8 cellular contexts compared by ENCODE assay signal in the genomic region with DNA sequence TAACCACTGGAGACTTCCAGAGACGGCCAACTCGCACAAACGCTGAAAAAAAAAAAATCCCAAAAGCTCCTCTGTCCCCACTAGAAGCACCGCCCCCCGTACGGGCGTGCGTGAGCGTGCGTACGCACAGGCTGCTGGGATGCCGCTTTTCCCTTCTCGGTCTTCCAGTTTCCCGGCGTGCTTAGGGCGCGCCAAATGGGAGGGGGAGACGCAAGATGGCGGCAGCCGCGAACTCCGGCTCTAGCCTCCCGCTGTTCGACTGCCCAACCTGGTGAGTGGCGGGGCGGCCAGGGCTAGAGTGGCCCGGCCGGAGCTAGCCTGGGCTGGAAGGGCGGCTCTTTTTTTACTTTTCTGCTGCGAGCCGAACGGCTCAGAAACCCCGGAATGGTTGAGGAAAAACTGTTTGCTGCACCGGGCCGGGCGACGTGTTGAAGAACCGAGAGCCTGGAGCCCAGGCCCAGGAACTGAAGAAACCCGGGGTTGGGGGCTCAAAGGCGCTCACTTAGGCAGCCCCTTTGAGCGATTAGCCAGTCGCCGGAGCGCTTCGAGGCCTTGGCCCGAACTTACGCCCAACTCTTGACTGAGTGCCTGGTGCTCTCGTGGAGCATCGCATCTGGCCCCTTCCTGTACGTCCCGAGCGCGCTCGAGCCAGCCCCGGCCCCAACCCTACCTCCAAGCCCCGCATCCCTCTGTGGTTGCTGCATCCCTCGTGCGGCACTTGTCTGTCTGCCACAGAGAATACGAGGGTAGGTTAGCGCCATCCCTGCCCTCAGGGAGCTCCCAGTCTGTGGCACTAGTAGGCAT. TPM values are rescaled to one million over a fixed set of nuclear protein-coding genes. Genes with fewer than 3 reads are reported as not detected.
A peak's percentile ranks its signal among the peaks of the same experiment; 100 is the strongest.
DNase-seq lines count a peak whose midpoint lies in the region; ATAC-seq and TF ChIP-seq lines count a peak whose summit lies in the region.

A gene (plus strand): TSS at position 162 of the 804 bp plus-strand sequence. CDS start 54 bp downstream, at position 216.

- 1% methylated on average over 31 to 45 of the region's 60 CpGs for WGBS in testis, 2 donors

- TF ChIP-seq CTCF in HFF-Myc (IDR thresholded peaks at IDR 0.05; ENCODE audit: low read depth, low read length, missing control alignments) (no peak), NB4 (IDR thresholded peaks at IDR 0.05; ENCODE audit: low read depth, low read length) (no peak), omental fat pad (IDR thresholded peaks at IDR 0.05) (no peak), testis (IDR thresholded peaks at IDR 0.05) (no peak)

- ATAC-seq in SK-N-SH treated with all-trans-retinoic acid at 6 μM for 48 hours = peak; percentile 100
- peak; percentile 98 for ATAC-seq in omental fat pad (ENCODE audit: low FRiP score)

- H3K4me3 ChIP-seq in HFF-Myc (replicated peaks; ENCODE audit: low read depth, low read length) (peak within 1 kb of the TSS; percentile 85), NB4 (ENCODE audit: low read depth, low read length) (peak within 1 kb of the TSS; percentile 99), testis (peak within 1 kb of the TSS; percentile 98 to 99)

- no peaks in the 10 kb centered on the region for H3K27me3 Mint-ChIP-seq in activated naive CD4-positive, alpha-beta T cell treated with anti-CD3 and anti-CD28 coated beads, Interleukin-2, amount 50 U/mL, for 24 hours

- H3K27ac ChIP-seq in testis = peak within 1 kb of the TSS; percentile 92 to 93

- DNase-seq in GM03348 (ENCODE audit: low spot score) (peak; percentile 96), HFF-Myc (ENCODE audit: extremely low read depth, low read depth) (peak; percentile 88), NB4 (ENCODE audit: low read depth) (peak; percentile 96), glomerular endothelial cell (ENCODE audit: extremely low read depth, low read depth, low spot score) (peak; percentile 71), omental fat pad (ENCODE audit: low spot score) (peak; percentile 61), testis (peak; percentile 96)

- TF ChIP-seq POLR2A in NB4 (IDR thresholded peaks at IDR 0.05; ENCODE audit: extremely low read depth, insufficient read length) (peak; percentile 95), testis (IDR thresholded peaks at IDR 0.05) (peak; percentile 29)

- H3K4me1 ChIP-seq in testis = peaks cover 7% of the 10 kb centered on the region

- H3K36me3 Mint-ChIP-seq in activated naive CD4-positive, alpha-beta T cell treated with anti-CD3 and anti-CD28 coated beads, Interleukin-2, amount 50 U/mL, for 24 hours = no peaks in the 10 kb centered on the region

- peaks cover 35% of the 10 kb centered on the region for H3K4me1 Mint-ChIP-seq in activated naive CD4-positive, alpha-beta T cell treated with anti-CD3 and anti-CD28 coated beads, Interleukin-2, amount 50 U/mL, for 24 hours

- H3K9me3 ChIP-seq in testis = no peaks in the 10 kb centered on the region

- H3K9me3 Mint-ChIP-seq in activated naive CD4-positive, alpha-beta T cell treated with anti-CD3 and anti-CD28 coated beads, Interleukin-2, amount 50 U/mL, for 24 hours = no peaks in the 10 kb centered on the region

- peak within 1 kb of the TSS; percentile 96 for H3K27ac Mint-ChIP-seq in activated naive CD4-positive, alpha-beta T cell treated with anti-CD3 and anti-CD28 coated beads, Interleukin-2, amount 50 U/mL, for 24 hours

- intact Hi-C loops in testis (cut with DNase I; ENCODE audit: low total_unique reads) = loop anchor here (10.0 kb wide), 1 partner anchor 156 kb away; a partner anchor contains a TSS

- H3K36me3 ChIP-seq in testis (ENCODE audit: low read depth, missing control alignments) = no peaks in the 10 kb centered on the region

- H3K27me3 ChIP-seq in testis = no peaks in the 10 kb centered on the region

- H3K4me3 Mint-ChIP-seq in activated naive CD4-positive, alpha-beta T cell treated with anti-CD3 and anti-CD28 coated beads, Interleukin-2, amount 50 U/mL, for 24 hours = peak within 1 kb of the TSS; percentile 95

TF ChIP-seq in SK-N-SH treated with all-trans-retinoic acid at 6 μM for 48 hours, 23 proteins besides CTCF, POLR2A, EP300 and RAD21:
- no peak for TF ChIP-seq ISL1 (CRISPR knock-in tag; IDR thresholded peaks at IDR 0.05)
- TF ChIP-seq SNAI2 (CRISPR knock-in tag; IDR thresholded peaks at IDR 0.05) = no peak
- no peak for TF ChIP-seq ZC3H10 (CRISPR knock-in tag; IDR thresholded peaks at IDR 0.05)
- TF ChIP-seq, protein P1, sequence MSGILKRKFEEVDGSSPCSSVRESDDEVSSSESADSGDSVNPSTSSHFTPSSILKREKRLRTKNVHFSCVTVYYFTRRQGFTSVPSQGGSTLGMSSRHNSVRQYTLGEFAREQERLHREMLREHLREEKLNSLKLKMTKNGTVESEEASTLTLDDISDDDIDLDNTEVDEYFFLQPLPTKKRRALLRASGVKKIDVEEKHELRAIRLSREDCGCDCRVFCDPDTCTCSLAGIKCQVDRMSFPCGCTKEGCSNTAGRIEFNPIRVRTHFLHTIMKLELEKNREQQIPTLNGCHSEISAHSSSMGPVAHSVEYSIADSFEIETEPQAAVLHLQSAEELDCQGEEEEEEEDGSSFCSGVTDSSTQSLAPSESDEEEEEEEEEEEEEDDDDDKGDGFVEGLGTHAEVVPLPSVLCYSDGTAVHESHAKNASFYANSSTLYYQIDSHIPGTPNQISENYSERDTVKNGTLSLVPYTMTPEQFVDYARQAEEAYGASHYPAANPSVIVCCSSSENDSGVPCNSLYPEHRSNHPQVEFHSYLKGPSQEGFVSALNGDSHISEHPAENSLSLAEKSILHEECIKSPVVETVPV (CRISPR knock-in tag; IDR thresholded peaks at IDR 0.05) = no peak
- no peak for TF ChIP-seq ARNTL (CRISPR knock-in tag; IDR thresholded peaks at IDR 0.05; ENCODE audit: borderline replicate concordance, low read depth)
- no peak for TF ChIP-seq ZNF8 (CRISPR knock-in tag; IDR thresholded peaks at IDR 0.05)
- no peak for TF ChIP-seq GLIS3 (CRISPR knock-in tag; IDR thresholded peaks at IDR 0.05)
- TF ChIP-seq CSDC2 (CRISPR knock-in tag; IDR thresholded peaks at IDR 0.05) = no peak

RNA-seq across cellular contexts. Expression of the gene that starts here (rescaled TPM):
- total RNA-seq in glomerular endothelial cell (32.7 and 40.7 TPM in 2 replicates), omental fat pad (10 to 100 TPM; 24.6 to 43.7 (median 33.5) TPM), testis (10 to 100 TPM; 39.4 to 57.7 TPM)
- 49.4 TPM for polyA plus RNA-seq in testis (ENCODE audit: insufficient read depth, low read depth, low replicate concordance)

Comparison
In these comparisons a context has a peak if more than half of its experiments do, and no peak if none do; other contexts are left out.
1. Peak in every context shown above with its lines: DNase-seq, ATAC-seq, H3K4me3 ChIP-seq and H3K27ac ChIP-seq.